In the genomic region with DNA sequence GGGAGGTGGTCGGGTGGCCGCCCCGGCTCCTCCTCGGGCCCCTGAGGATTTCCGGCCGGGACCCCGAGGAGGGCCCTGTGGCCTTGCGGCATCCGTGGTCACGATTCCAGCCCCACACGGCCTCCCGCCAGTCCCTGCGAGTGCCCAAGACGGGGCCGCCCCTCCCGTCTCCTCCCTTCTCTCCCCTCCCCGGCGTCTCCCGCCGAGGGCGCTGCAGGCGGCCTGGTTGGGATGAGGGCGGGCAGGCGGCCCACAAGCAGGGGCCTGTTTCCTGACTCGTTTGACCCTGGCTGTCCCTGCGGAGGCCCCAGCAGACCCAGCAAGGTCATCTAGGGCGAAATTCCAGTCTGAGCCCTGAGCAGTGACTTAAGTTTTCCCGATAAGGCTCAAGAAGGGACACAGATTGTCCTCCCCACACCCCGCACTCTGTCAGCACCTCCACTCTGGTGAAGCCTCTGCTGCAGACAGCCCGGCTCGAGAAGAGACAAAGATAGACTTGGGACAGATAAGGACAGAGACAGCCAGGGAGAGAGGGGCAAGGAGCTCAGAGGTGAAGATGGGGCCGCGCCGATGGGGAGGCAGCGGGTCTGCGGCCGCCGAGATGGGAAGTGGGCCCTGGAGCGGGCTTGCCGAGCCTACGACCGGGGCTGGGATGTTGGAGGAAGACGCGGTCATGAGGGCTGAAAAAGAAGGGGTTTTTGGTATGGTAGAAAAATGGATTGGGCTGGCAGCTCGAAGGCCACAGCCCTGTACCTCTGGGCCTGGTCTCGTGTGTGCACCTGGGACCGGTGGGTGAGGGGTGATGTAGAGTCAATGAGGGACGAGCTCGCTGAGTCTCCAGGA, we compare ENCODE assay signal across 8 cellular contexts.
DNase-seq lines count a peak whose midpoint lies in the region; ATAC-seq and TF ChIP-seq lines count a peak whose summit lies in the region.

No MANE protein-coding gene starts in this region.

- H3K4me3 ChIP-seq in OCI-LY3 (ENCODE audit: low read length), result peak overlapping the region; percentile 85
- peak overlapping the region; percentile 55 for H3K4me3 ChIP-seq in fibroblast of mammary gland (ENCODE audit: control insufficient read depth, low read depth, low read length)
- peak overlapping the region; percentile 75 for H3K4me3 ChIP-seq in thoracic aorta

- in situ Hi-C loops in ACHN (cut with HindIII; ENCODE audit: low pct_ligation_motif_present, low pct_unique_long_range_greater_than_20kb, low sequenced_read_pairs), result no loop called here

- H3K4me3 Mint-ChIP-seq in activated T-helper 2 cell treated with anti-CD3 and anti-CD28 coated beads, Interferon-gamma antibody, Interleukin-2, Interleukin-4, amounts not matched to agents 10 μg/mL and 5 μg/mL and 100 μg/mL, durations not matched to agents 14 hours and 24 hours and 36 hours (ENCODE audit: low read depth), result peak overlapping the region; percentile 83
- peak overlapping the region; percentile 88 for H3K4me3 Mint-ChIP-seq in natural killer cell

- ATAC-seq in GM18499 (IDR thresholded peaks at IDR 0.05; ENCODE audit: insufficient read depth, unreplicated experiment), result peak; percentile 2
- ATAC-seq in HG03159 (IDR thresholded peaks at IDR 0.05; ENCODE audit: unreplicated experiment), result peak; percentile 17
- peak; percentile 6 to 30 (median 13) for ATAC-seq in natural killer cell
- ATAC-seq in thoracic aorta (ENCODE audit: insufficient number of reproducible peaks, low FRiP score, low read depth), result peak; percentile 53

- peak overlapping the region; percentile 94 for H3K4me2 ChIP-seq in OCI-LY3 (ENCODE audit: low read length)

- peak overlapping the region; percentile 94 for H3K27ac Mint-ChIP-seq in activated T-helper 2 cell treated with anti-CD3 and anti-CD28 coated beads, Interferon-gamma antibody, Interleukin-2, Interleukin-4, amounts not matched to agents 10 μg/mL and 5 μg/mL and 100 μg/mL, durations not matched to agents 14 hours and 24 hours and 36 hours
- H3K27ac Mint-ChIP-seq in natural killer cell, result peak overlapping the region; percentile 53 to 80

- no peaks in the 10 kb centered on the region for H3K36me3 Mint-ChIP-seq in activated T-helper 2 cell treated with anti-CD3 and anti-CD28 coated beads, Interferon-gamma antibody, Interleukin-2, Interleukin-4, amounts not matched to agents 10 μg/mL and 5 μg/mL and 100 μg/mL, durations not matched to agents 14 hours and 24 hours and 36 hours (ENCODE audit: low read depth)
- no peaks in the 10 kb centered on the region for H3K36me3 Mint-ChIP-seq in natural killer cell

- peaks cover 29% of the 10 kb centered on the region for H3K79me2 ChIP-seq in OCI-LY3 (ENCODE audit: low read length)

- no peaks in the 10 kb centered on the region for H3K9me3 ChIP-seq in OCI-LY3 (ENCODE audit: insufficient read depth, low read length)
- H3K9me3 ChIP-seq in thoracic aorta, result no peaks in the 10 kb centered on the region

- H3K9ac ChIP-seq in OCI-LY3 (ENCODE audit: low read length), result peak overlapping the region; percentile 96

- no peaks in the 10 kb centered on the region for H3K27me3 Mint-ChIP-seq in activated T-helper 2 cell treated with anti-CD3 and anti-CD28 coated beads, Interferon-gamma antibody, Interleukin-2, Interleukin-4, amounts not matched to agents 10 μg/mL and 5 μg/mL and 100 μg/mL, durations not matched to agents 14 hours and 24 hours and 36 hours (ENCODE audit: low read depth)
- H3K27me3 Mint-ChIP-seq in natural killer cell (ENCODE audit: low read depth in 2 of 2), result no peaks in the 10 kb centered on the region

- intact Hi-C loops in activated T-helper 2 cell treated with anti-CD3 and anti-CD28 coated beads, Interferon-gamma antibody, Interleukin-2, Interleukin-4, amounts not matched to agents 10 μg/mL and 5 μg/mL and 100 μg/mL, durations not matched to agents 14 hours and 24 hours and 36 hours (cut with micrococcal nuclease), result loop anchor here (1.0 to 5.0 kb wide), 8 partner anchors 81 to 698 kb away; a partner anchor contains a TSS
- intact Hi-C loops in natural killer cell (cut with micrococcal nuclease), result loop anchor here (1.0 to 5.0 kb wide), 3 partner anchors 548 to 757 kb away; a partner anchor contains a TSS

- H3K36me3 ChIP-seq in OCI-LY3 (replicated peaks; ENCODE audit: low read depth, low read length), result no peaks in the 10 kb centered on the region
- H3K36me3 ChIP-seq in thoracic aorta, result no peaks in the 10 kb centered on the region

- H3K27me3 ChIP-seq in OCI-LY3 (ENCODE audit: low read depth, low read length) (no peaks in the 10 kb centered on the region), thoracic aorta (replicated peaks; ENCODE audit: insufficient read depth) (no peaks in the 10 kb centered on the region)

- peak overlapping the region; percentile 34 for H2AFZ ChIP-seq in OCI-LY3 (ENCODE audit: low read depth, low read length)

- TF ChIP-seq CTCF in OCI-LY3 (IDR thresholded peaks at IDR 0.05; ENCODE audit: low read depth, low read length), result peak; percentile 19; the same call in 1 of the 2 replicates
- TF ChIP-seq CTCF in fibroblast of mammary gland (conservative IDR thresholded peaks at IDR 0.05; ENCODE audit: control insufficient read depth, insufficient read depth, low read depth, low read length), result peak; percentile 25
- no peak for TF ChIP-seq CTCF in natural killer cell (IDR thresholded peaks at IDR 0.05)
- no peak for TF ChIP-seq CTCF in thoracic aorta (IDR thresholded peaks at IDR 0.05)

- H3K27ac ChIP-seq in OCI-LY3 (ENCODE audit: low read length) (peak overlapping the region; percentile 90), thoracic aorta (peak overlapping the region; percentile 90 to 93)

- H3K4me1 ChIP-seq in OCI-LY3 (ENCODE audit: low read length) (peaks cover 61% of the 10 kb centered on the region), thoracic aorta (ENCODE audit: control insufficient read depth in 1 of 2, low read depth in 2 of 2) (peaks cover 11 to 29% of the 10 kb centered on the region in 2 donors)

- DNase-seq in ACHN (peak; percentile 77), fibroblast of mammary gland (ENCODE audit: low read depth) (peak; percentile 76), natural killer cell (peak; percentile 37), thoracic aorta (ENCODE audit: low spot score) (peak; percentile 23)
- DNase-seq in activated T-helper 2 cell treated with anti-CD3 and anti-CD28 coated beads, Interferon-gamma antibody, Interleukin-2, Interleukin-4, amounts not matched to agents 10 μg/mL and 5 μg/mL and 100 μg/mL, durations not matched to agents 14 hours and 24 hours and 36 hours (ENCODE audit: low spot score), result peak; percentile 42

- peaks cover 37% of the 10 kb centered on the region for H3K4me1 Mint-ChIP-seq in activated T-helper 2 cell treated with anti-CD3 and anti-CD28 coated beads, Interferon-gamma antibody, Interleukin-2, Interleukin-4, amounts not matched to agents 10 μg/mL and 5 μg/mL and 100 μg/mL, durations not matched to agents 14 hours and 24 hours and 36 hours (ENCODE audit: low read depth)
- peaks cover 16 to 30% of the 10 kb centered on the region in 2 donors for H3K4me1 Mint-ChIP-seq in natural killer cell

- no peaks in the 10 kb centered on the region for H3K9me3 Mint-ChIP-seq in activated T-helper 2 cell treated with anti-CD3 and anti-CD28 coated beads, Interferon-gamma antibody, Interleukin-2, Interleukin-4, amounts not matched to agents 10 μg/mL and 5 μg/mL and 100 μg/mL, durations not matched to agents 14 hours and 24 hours and 36 hours
- H3K9me3 Mint-ChIP-seq in natural killer cell, result no peaks in the 10 kb centered on the region

- peaks cover 4% of the 10 kb centered on the region; the same call in 1 of the 2 replicates for H4K20me1 ChIP-seq in OCI-LY3 (ENCODE audit: insufficient read depth, low read length)

Comparison
In these comparisons a context has a peak if more than half of its experiments do, and no peak if none do; other contexts are left out.
1. Peak in every context shown above with its lines: DNase-seq, ATAC-seq, H3K4me3 ChIP-seq and H3K27ac ChIP-seq.
2. DNase-seq: peak in every context shown above with its lines; median percentile 77 in ACHN; 76 in fibroblast of mammary gland; 42 in activated T-helper 2 cell treated with anti-CD3 and anti-CD28 coated beads, Interferon-gamma antibody, Interleukin-2, Interleukin-4, amounts not matched to agents 10 μg/mL and 5 μg/mL and 100 μg/mL, durations not matched to agents 14 hours and 24 hours and 36 hours; 37 in natural killer cell; 23 in thoracic aorta.
3. ATAC-seq: peak in every context shown above with its lines; median percentile 53 in thoracic aorta; 17 in HG03159; 13 in natural killer cell; 2 in GM18499.
4. CTCF ChIP-seq: peak in OCI-LY3 (single experiment) and fibroblast of mammary gland (single experiment); none in natural killer cell (single experiment) and thoracic aorta (single experiment).